Comparison of ENCODE assay signal across 23 cellular contexts in genomic region chr1:153932071-153932592, GRCh38. TPM values are rescaled to one million over a fixed set of nuclear protein-coding genes. Genes with fewer than 3 reads are reported as not detected.
DNase-seq lines count a peak whose midpoint lies in the region; ATAC-seq and TF ChIP-seq lines count a peak whose summit lies in the region.
"Had no signal": no experiment of that assay in that cellular context is flagged by ENCODE, and none has a peak within 500 bp of the region (broad histone marks: within the 10 kb centered on the region; RNA-seq: fewer than 3 reads in every experiment).

No MANE protein-coding gene starts in this region.

- peak; percentile 33 for DNase-seq in activated effector memory CD4-positive, alpha-beta T cell treated with anti-CD3 and anti-CD28 coated beads, Interleukin-2, amount 50 U/mL, for 16 hours
- no peak for DNase-seq in activated effector memory CD4-positive, alpha-beta T cell treated with Interleukin-2 at 50 U/mL for 16 hours
- peak; percentile 19 for DNase-seq in islet precursor cell
- DNase-seq in spleen = peak; percentile 27
- no peak for DNase-seq in activated CD4-positive, CD25-positive, alpha-beta regulatory T cell (lab: John Stamatoyannopoulos, UW)
- no peak for DNase-seq in left colon
- no peak for DNase-seq in NCI-H2081 (lab: John Stamatoyannopoulos, UW)
- DNase-seq: CD4-positive, CD25-positive, alpha-beta regulatory T cell; H9; MM.1S; NCI-H1048; NCI-H1417; NCI-H1694; NCI-H2029 treated with DMSO at 0.1 percent for 48 hours; NCI-H2227 treated with DMSO at 0.1 percent for 48 hours; NCI-H526 treated with DMSO at 0.1 percent for 48 hours; PC-9; SJCRH30 had no signal

- 93 to 96% (median 95%) methylated on average over 10 of the region's 10 CpGs for WGBS in spleen, 5 donors

- no peak overlapping the region for H3K4me3 ChIP-seq in spleen
- H3K4me3 ChIP-seq: BLaER1, PC-9, SJCRH30 had no signal

- no peaks in the 10 kb centered on the region for H3K27me3 ChIP-seq in spleen (replicated peaks in 1 of 7)
- H3K27me3 ChIP-seq: BLaER1, SJCRH30 had no signal

- ATAC-seq in left colon = no peak
- ATAC-seq: Right ventricle myocardium inferior had no signal

- H3K36me3 ChIP-seq in spleen = peaks cover 5 to 84% (median 78%) of the 10 kb centered on the region in 6 donors

- TF ChIP-seq CTCF in spleen (IDR thresholded peaks at IDR 0.05 in 8 of 11, conservative IDR thresholded peaks at IDR 0.05 in 3 of 11) = no peak

- TF ChIP-seq POLR2A in spleen (IDR thresholded peaks at IDR 0.05) = no peak

- peaks cover 0 to 22% (median 12%) of the 10 kb centered on the region in 6 donors for H3K4me1 ChIP-seq in spleen
- H3K4me1 ChIP-seq: SJCRH30 had no signal

- intact Hi-C loops in spleen (cut with DNase I; ENCODE audit: low total_unique reads) (no loop called here), left colon (cut with DNase I, micrococcal nuclease) (no loop called here)

- H3K9me3 ChIP-seq in spleen = no peaks in the 10 kb centered on the region
- H3K9me3 ChIP-seq: BLaER1, SJCRH30 had no signal

- H3K27ac ChIP-seq in angular gyrus (ENCODE audit: low read depth, low read length) = peak overlapping the region; percentile 2
- H3K27ac ChIP-seq in spleen = peak overlapping the region in 1 of 8 donors; percentile 36
- H3K27ac ChIP-seq: BLaER1, HL-60, KMS-11, PC-9, SJCRH30 had no signal

RNA-seq across cellular contexts. Expression of gene GATAD2B, which starts 9.4 kb away (rescaled TPM):
- total RNA-seq in spleen (10 to 100 TPM; 44.2 to 68.1 (median 60.4) TPM), left colon (10 to 100 TPM; 33.9 to 34.9 TPM)
- polyA plus RNA-seq in spleen = 1 to 10 TPM; 3.7 to 7.1 (median 3.9) TPM

RNA-seq across cellular contexts. Expression of gene DENND4B, which starts 14.4 kb away (rescaled TPM):
- total RNA-seq in spleen (100 to 1,000 TPM; 135 to 211 (median 168) TPM), left colon (10 to 100 TPM; 32.1 to 41.7 TPM)
- 100 to 1,000 TPM in 2 of 3 donors, 10 to 100 TPM in 1; 47.7 to 106 (median 104) TPM for polyA plus RNA-seq in spleen

RNA-seq across cellular contexts. Expression of gene CRTC2, which starts 26.3 kb away (rescaled TPM):
- total RNA-seq in spleen (10 to 100 TPM; 34.8 to 80.1 (median 66.8) TPM), left colon (10 to 100 TPM; 21.9 to 30.1 TPM)
- 10 to 100 TPM; 37.7 to 79.7 (median 72.3) TPM for polyA plus RNA-seq in spleen

RNA-seq across cellular contexts. Expression of gene SLC39A1, which starts 31.2 kb away (rescaled TPM):
- total RNA-seq in spleen = 10 to 100 TPM; 66.7 to 88.4 (median 81.1) TPM
- 10 to 100 TPM; 23.6 to 41.3 (median 40.6) TPM for polyA plus RNA-seq in spleen
- 10 to 100 TPM; 68.8 to 70.9 TPM for total RNA-seq in left colon

RNA-seq across cellular contexts. Expression of gene CREB3L4, which starts 35.6 kb away (rescaled TPM):
- total RNA-seq in spleen (10 to 100 TPM in 2 of 7 donors, 1 to 10 TPM in 5; 6.1 to 18.0 (median 9.1) TPM), left colon (10 to 100 TPM; 18.2 to 21.5 TPM)
- 10 to 100 TPM in 2 of 3 donors, 1 to 10 TPM in 1; 8.9 to 13.3 (median 11.7) TPM for polyA plus RNA-seq in spleen

Comparison
In these comparisons a context has a peak if more than half of its experiments do, and no peak if none do; other contexts are left out.
1. DNase-seq: peak in activated effector memory CD4-positive, alpha-beta T cell treated with anti-CD3 and anti-CD28 coated beads, Interleukin-2, amount 50 U/mL, for 16 hours (single experiment), islet precursor cell (single experiment) and spleen (single experiment); none in activated effector memory CD4-positive, alpha-beta T cell treated with Interleukin-2 at 50 U/mL for 16 hours (single experiment), activated CD4-positive, CD25-positive, alpha-beta regulatory T cell (0 of 4), left colon (0 of 2) and NCI-H2081 (0 of 2).